In the genomic region with DNA sequence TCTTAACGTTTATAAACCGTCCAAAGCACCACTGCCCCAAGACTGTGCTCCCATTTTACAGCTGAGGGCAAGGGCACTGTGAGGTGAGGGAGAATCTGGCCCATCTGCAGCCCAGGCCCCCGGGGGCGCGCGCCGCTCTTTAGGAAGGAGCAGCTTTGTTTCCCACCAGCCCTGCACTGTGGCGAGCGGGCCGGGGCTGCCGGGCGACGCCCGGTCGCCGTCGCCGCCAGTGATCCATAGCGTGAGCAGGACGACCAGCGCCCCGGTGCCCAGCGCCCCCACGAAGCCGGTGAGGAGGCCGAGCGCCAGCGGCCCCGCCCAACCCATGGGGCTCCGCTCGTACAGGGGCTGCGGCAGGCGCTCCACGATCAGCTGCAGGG, we compare ENCODE assay signal across 8 cellular contexts. TPM values are rescaled to one million over a fixed set of nuclear protein-coding genes. Genes with fewer than 3 reads are reported as not detected.
DNase-seq lines count a peak whose midpoint lies in the region; ATAC-seq and TF ChIP-seq lines count a peak whose summit lies in the region.

No MANE protein-coding gene starts in this region.

- H3K27me3 Mint-ChIP-seq in CD4-positive, alpha-beta T cell = no peaks in the 10 kb centered on the region

- H4K20me1 ChIP-seq in SK-N-SH (ENCODE audit: insufficient read depth) = no peaks in the 10 kb centered on the region

- no peak for TF ChIP-seq RAD21 in SK-N-SH (IDR thresholded peaks at IDR 0.05; ENCODE audit: low read length)

- H3K4me2 ChIP-seq in SK-N-SH = peak overlapping the region; percentile 52; the same call in 1 of the 2 replicates

- no peak for TF ChIP-seq EP300 in SK-N-SH (IDR thresholded peaks at IDR 0.05; ENCODE audit: borderline replicate concordance in 1 of 2, low read depth in 1 of 2, low read length in 1 of 2)

- H3K4me3 ChIP-seq in SK-N-SH (ENCODE audit: low read depth in 2 of 2, low read length in 1 of 2) (peak overlapping the region; percentile 26 to 48; a peak in 2 of 4 replicates), left ventricle myocardium inferior (peak overlapping the region; percentile 67), prostate gland (peak overlapping the region; percentile 31 to 45)

- no peak for TF ChIP-seq CTCF in CD4-positive, alpha-beta T cell (IDR thresholded peaks at IDR 0.05)
- TF ChIP-seq CTCF in SK-N-SH (IDR thresholded peaks at IDR 0.05) = no peak
- no peak for TF ChIP-seq CTCF in left ventricle myocardium inferior (IDR thresholded peaks at IDR 0.05; ENCODE audit: borderline replicate concordance)
- TF ChIP-seq CTCF in prostate gland (IDR thresholded peaks at IDR 0.05) = no peak

- no peak for DNase-seq in CD4-positive, alpha-beta T cell
- DNase-seq in SK-N-SH (no peak), left ventricle myocardium inferior (no peak), prostate gland (ENCODE audit: low spot score) (no peak), mesenteric fat pad (ENCODE audit: low spot score) (no peak), OCI-M2 (lab: John Stamatoyannopoulos, UW; ENCODE audit: unreplicated experiment) (no peak), cerebellar cortex (ENCODE audit: low spot score) (no peak)

- no peaks in the 10 kb centered on the region for H3K9me2 ChIP-seq in SK-N-SH

- peaks cover 10% of the 10 kb centered on the region for H3K4me1 Mint-ChIP-seq in CD4-positive, alpha-beta T cell (ENCODE audit: low read depth)

- H3K9me3 Mint-ChIP-seq in CD4-positive, alpha-beta T cell = no peaks in the 10 kb centered on the region

- H2AFZ ChIP-seq in SK-N-SH (ENCODE audit: low read depth) = 0 out of 2 replicates have a peak overlapping the region, but pooled peaks have one; percentile 46

- no peak overlapping the region for H3K27ac Mint-ChIP-seq in CD4-positive, alpha-beta T cell

- no peak overlapping the region for H3K27ac ChIP-seq in CD4-positive, alpha-beta T cell (ENCODE audit: low read depth, low read length)
- H3K27ac ChIP-seq in SK-N-SH (ENCODE audit: low read depth in 2 of 2, low read length in 1 of 2) (no peak overlapping the region; a peak in 1 of 4 replicates), left ventricle myocardium inferior (replicated peaks) (peak overlapping the region; percentile 87), prostate gland (peak overlapping the region in 1 of 2 donors; percentile 68)

- WGBS in SK-N-SH (ENCODE audit: low lambda C conversion rate) = 86% methylated on average over 2 of the region's 34 CpGs
- WGBS in prostate gland = 16% methylated on average over 17 of the region's 34 CpGs

- CTCF ChIA-PET in CD4-positive, alpha-beta T cell (lab: Charles Lee) = interaction anchor here (2.6 kb wide), 1 partner anchor 10 kb away, joined by 19 read pairs; no protein-coding TSS in a partner anchor
- CTCF ChIA-PET in SK-N-SH (lab: Yijun Ruan, JAX) = interaction anchor here (0.8 to 11.3 kb wide), 31 partner anchors 10 to 473 kb away, joined by 3 to 194 read pairs (median 5); a partner anchor contains a TSS

- H3K9me3 ChIP-seq in CD4-positive, alpha-beta T cell (ENCODE audit: control insufficient read depth, low read length) = no peaks in the 10 kb centered on the region
- no peaks in the 10 kb centered on the region for H3K9me3 ChIP-seq in SK-N-SH
- no peaks in the 10 kb centered on the region for H3K9me3 ChIP-seq in left ventricle myocardium inferior (replicated peaks)
- H3K9me3 ChIP-seq in prostate gland = no peaks in the 10 kb centered on the region

- no peaks in the 10 kb centered on the region for H3K79me2 ChIP-seq in SK-N-SH (ENCODE audit: insufficient read depth)

- POLR2A ChIA-PET in CD4-positive, alpha-beta T cell (lab: Charles Lee) = interaction anchor here (1.0 to 1.4 kb wide), 2 partner anchors 10 to 13 kb away, joined by 4 to 7 read pairs; no protein-coding TSS in a partner anchor
- POLR2A ChIA-PET in SK-N-SH (lab: Yijun Ruan, JAX) = no interaction called here

- intact Hi-C loops in CD4-positive, alpha-beta T cell (cut with DNase I, micrococcal nuclease) = loop anchor here in 1 of 2 experiments (2.0 kb wide), 2 partner anchors 137 to 393 kb away; a partner anchor contains a TSS
- intact Hi-C loops in left ventricle myocardium inferior (cut with micrococcal nuclease) (no loop called here), prostate gland (cut with DNase I) (no loop called here)

- H3K36me3 Mint-ChIP-seq in CD4-positive, alpha-beta T cell (ENCODE audit: low read depth) = no peaks in the 10 kb centered on the region

- peak overlapping the region; percentile 56 for H3K4me3 Mint-ChIP-seq in CD4-positive, alpha-beta T cell

- no peak for TF ChIP-seq POLR2A in prostate gland (IDR thresholded peaks at IDR 0.05)

- H3K9ac ChIP-seq in SK-N-SH = no peak overlapping the region

- peaks cover 10% of the 10 kb centered on the region for H3F3A ChIP-seq in SK-N-SH (replicated peaks; ENCODE audit: insufficient read depth)

- H3K27me3 ChIP-seq in CD4-positive, alpha-beta T cell (ENCODE audit: control insufficient read depth, insufficient read depth, low read length) = no peaks in the 10 kb centered on the region
- H3K27me3 ChIP-seq in SK-N-SH (ENCODE audit: insufficient read depth) (no peaks in the 10 kb centered on the region), left ventricle myocardium inferior (ENCODE audit: low read depth) (peaks cover 35% of the 10 kb centered on the region), prostate gland (replicated peaks; ENCODE audit: insufficient read depth) (no peaks in the 10 kb centered on the region)

- no peak for ATAC-seq in CD4-positive, alpha-beta T cell (ENCODE audit: poor library complexity)
- ATAC-seq in HG03342 (IDR thresholded peaks at IDR 0.05; ENCODE audit: unreplicated experiment) = no peak

- peaks cover 4 to 9% of the 10 kb centered on the region in 2 experiments; a peak in 3 of 4 replicates for H3K4me1 ChIP-seq in SK-N-SH (ENCODE audit: control insufficient read depth in 1 of 2, insufficient read depth in 2 of 2, low read depth in 1 of 2, low read length in 1 of 2)
- peaks cover 28% of the 10 kb centered on the region for H3K4me1 ChIP-seq in left ventricle myocardium inferior
- no peaks in the 10 kb centered on the region for H3K4me1 ChIP-seq in prostate gland (replicated peaks)

- H3K36me3 ChIP-seq in SK-N-SH (replicated peaks in 1 of 2; ENCODE audit: control insufficient read depth in 1 of 2, insufficient read depth in 2 of 2, low read length in 1 of 2) (peaks cover 0 to 2% of the 10 kb centered on the region in 2 experiments), left ventricle myocardium inferior (no peaks in the 10 kb centered on the region), prostate gland (no peaks in the 10 kb centered on the region)

TF ChIP-seq in SK-N-SH, 30 proteins besides CTCF, POLR2A, EP300 and RAD21:
- TF ChIP-seq MEF2A (IDR thresholded peaks at IDR 0.05; ENCODE audit: borderline replicate concordance, low read depth) = no peak
- no peak for TF ChIP-seq SIN3A (IDR thresholded peaks at IDR 0.05; ENCODE audit: borderline replicate concordance, low read depth, low read length)
- TF ChIP-seq, protein P1, sequence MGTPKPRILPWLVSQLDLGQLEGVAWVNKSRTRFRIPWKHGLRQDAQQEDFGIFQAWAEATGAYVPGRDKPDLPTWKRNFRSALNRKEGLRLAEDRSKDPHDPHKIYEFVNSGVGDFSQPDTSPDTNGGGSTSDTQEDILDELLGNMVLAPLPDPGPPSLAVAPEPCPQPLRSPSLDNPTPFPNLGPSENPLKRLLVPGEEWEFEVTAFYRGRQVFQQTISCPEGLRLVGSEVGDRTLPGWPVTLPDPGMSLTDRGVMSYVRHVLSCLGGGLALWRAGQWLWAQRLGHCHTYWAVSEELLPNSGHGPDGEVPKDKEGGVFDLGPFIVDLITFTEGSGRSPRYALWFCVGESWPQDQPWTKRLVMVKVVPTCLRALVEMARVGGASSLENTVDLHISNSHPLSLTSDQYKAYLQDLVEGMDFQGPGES (IDR thresholded peaks at IDR 0.05; ENCODE audit: low read depth, low read length) = no peak
- no peak for TF ChIP-seq EZH2phosphoT487 (IDR thresholded peaks at IDR 0.05; ENCODE audit: borderline replicate concordance, low read depth)
- TF ChIP-seq, protein P2, sequence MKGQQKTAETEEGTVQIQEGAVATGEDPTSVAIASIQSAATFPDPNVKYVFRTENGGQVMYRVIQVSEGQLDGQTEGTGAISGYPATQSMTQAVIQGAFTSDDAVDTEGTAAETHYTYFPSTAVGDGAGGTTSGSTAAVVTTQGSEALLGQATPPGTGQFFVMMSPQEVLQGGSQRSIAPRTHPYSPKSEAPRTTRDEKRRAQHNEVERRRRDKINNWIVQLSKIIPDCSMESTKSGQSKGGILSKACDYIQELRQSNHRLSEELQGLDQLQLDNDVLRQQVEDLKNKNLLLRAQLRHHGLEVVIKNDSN (IDR thresholded peaks at IDR 0.05; ENCODE audit: borderline replicate concordance, low read depth) = no peak
- TF ChIP-seq TCF12 (IDR thresholded peaks at IDR 0.05) = no peak
- TF ChIP-seq SMC3 (IDR thresholded peaks at IDR 0.05; ENCODE audit: low read depth, low read length) = no peak
- TF ChIP-seq TAF1 (IDR thresholded peaks at IDR 0.05; ENCODE audit: borderline replicate concordance, low read depth, low read length) = no peak
- no peak for TF ChIP-seq RCOR1 (IDR thresholded peaks at IDR 0.05; ENCODE audit: low read length)
- no peak for TF ChIP-seq CHD2 (IDR thresholded peaks at IDR 0.05; ENCODE audit: low read length, partially characterized antibody)
- TF ChIP-seq, protein P3, sequence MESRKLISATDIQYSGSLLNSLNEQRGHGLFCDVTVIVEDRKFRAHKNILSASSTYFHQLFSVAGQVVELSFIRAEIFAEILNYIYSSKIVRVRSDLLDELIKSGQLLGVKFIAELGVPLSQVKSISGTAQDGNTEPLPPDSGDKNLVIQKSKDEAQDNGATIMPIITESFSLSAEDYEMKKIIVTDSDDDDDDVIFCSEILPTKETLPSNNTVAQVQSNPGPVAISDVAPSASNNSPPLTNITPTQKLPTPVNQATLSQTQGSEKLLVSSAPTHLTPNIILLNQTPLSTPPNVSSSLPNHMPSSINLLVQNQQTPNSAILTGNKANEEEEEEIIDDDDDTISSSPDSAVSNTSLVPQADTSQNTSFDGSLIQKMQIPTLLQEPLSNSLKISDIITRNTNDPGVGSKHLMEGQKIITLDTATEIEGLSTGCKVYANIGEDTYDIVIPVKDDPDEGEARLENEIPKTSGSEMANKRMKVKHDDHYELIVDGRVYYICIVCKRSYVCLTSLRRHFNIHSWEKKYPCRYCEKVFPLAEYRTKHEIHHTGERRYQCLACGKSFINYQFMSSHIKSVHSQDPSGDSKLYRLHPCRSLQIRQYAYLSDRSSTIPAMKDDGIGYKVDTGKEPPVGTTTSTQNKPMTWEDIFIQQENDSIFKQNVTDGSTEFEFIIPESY (IDR thresholded peaks at IDR 0.05; ENCODE audit: borderline replicate concordance, low read depth) = no peak
- TF ChIP-seq FOXJ3 (CRISPR knock-in tag; IDR thresholded peaks at IDR 0.05) = no peak

RNA-seq across cellular contexts. Expression of a gene that starts 34.6 kb away (rescaled TPM):
- 1 to 10 TPM; 1.2 to 1.3 TPM for total RNA-seq in CD4-positive, alpha-beta T cell
- 0.05 and 0.08 TPM in 2 replicates for polyA plus RNA-seq in SK-N-SH (2012; rRNA removed)
- polyA plus RNA-seq in SK-N-SH (2012; cell fraction: cytosol; rRNA removed) = 0.03 and 0.05 TPM in 2 replicates
- 0.46 and 0.58 TPM in 2 replicates for polyA plus RNA-seq in SK-N-SH (2012; cell fraction: nucleus; rRNA removed)
- total RNA-seq in left ventricle myocardium inferior (0.30 TPM), prostate gland (1 to 10 TPM in 1 of 2 donors, under 1 TPM in 1; 0.46 to 1.4 TPM), mesenteric fat pad (1.3 TPM)
